Comparison of ENCODE assay signal across 13 cellular contexts in genomic region chr9:10855847-10856246, GRCh38.
DNase-seq lines count a peak whose midpoint lies in the region; ATAC-seq, FAIRE-seq and TF ChIP-seq lines count a peak whose summit lies in the region.
"Had no signal": no experiment of that assay in that cellular context is flagged by ENCODE, and none has a peak within 500 bp of the region (broad histone marks: within the 10 kb centered on the region; RNA-seq: fewer than 3 reads in every experiment).

No MANE protein-coding gene starts in this region.

- no peaks in the 10 kb centered on the region for H4K20me1 ChIP-seq in hepatocyte (ENCODE audit: insufficient read depth, poor library complexity, severe bottlenecking)

- H2AFZ ChIP-seq in hepatocyte, result no peak overlapping the region

- ATAC-seq in GM21526 (IDR thresholded peaks at IDR 0.05; ENCODE audit: low FRiP score, unreplicated experiment), result no peak
- ATAC-seq: heart right ventricle; stimulated activated effector memory CD8-positive, alpha-beta T cell treated with anti-CD3 and anti-CD28 coated beads, Interleukin-12 subunit alpha, Interleukin-12 subunit beta, amount 100 ng/mL, for 72 hours had no signal

- H3K9me3 Mint-ChIP-seq in T-helper 2 cell treated with Interferon-gamma antibody and Interleukin-4, amounts not matched to agents 5 μg/mL and 100 μg/mL, for 36 hours, result peaks cover 51% of the 10 kb centered on the region
- peaks cover 14% of the 10 kb centered on the region for H3K9me3 Mint-ChIP-seq in activated naive CD4-positive, alpha-beta T cell treated with anti-CD3 and anti-CD28 coated beads for 36 hours

- no peak overlapping the region for H3K4me2 ChIP-seq in hepatocyte

- H3K4me1 ChIP-seq in hepatocyte (ENCODE audit: insufficient read depth), result no peaks in the 10 kb centered on the region
- H3K4me1 ChIP-seq: heart right ventricle had no signal

- FAIRE-seq in HTR-8/SVneo (lab: Jason Lieb, UNC), result no peak

- no peak overlapping the region for H3K27ac Mint-ChIP-seq in T-helper 2 cell treated with Interferon-gamma antibody and Interleukin-4, amounts not matched to agents 5 μg/mL and 100 μg/mL, for 36 hours
- no peak overlapping the region for H3K27ac Mint-ChIP-seq in activated naive CD4-positive, alpha-beta T cell treated with anti-CD3 and anti-CD28 coated beads for 36 hours
- H3K27ac Mint-ChIP-seq: activated naive CD8-positive, alpha-beta T cell; stimulated activated effector memory CD8-positive, alpha-beta T cell treated with anti-CD3 and anti-CD28 coated beads, Interleukin-12 subunit alpha, Interleukin-12 subunit beta, amount 100 ng/mL, for 72 hours had no signal

- CTCF ChIA-PET in activated naive CD4-positive, alpha-beta T cell treated with anti-CD3 and anti-CD28 coated beads for 36 hours (lab: Charles Lee), result no interaction called here

- H3K9me2 ChIP-seq in hepatocyte (replicated peaks; ENCODE audit: insufficient read depth), result no peaks in the 10 kb centered on the region

- no peaks in the 10 kb centered on the region for H3K27me3 ChIP-seq in hepatocyte
- H3K27me3 ChIP-seq: heart right ventricle had no signal

- H3K4me1 Mint-ChIP-seq in T-helper 2 cell treated with Interferon-gamma antibody and Interleukin-4, amounts not matched to agents 5 μg/mL and 100 μg/mL, for 36 hours (ENCODE audit: low read depth), result no peaks in the 10 kb centered on the region
- H3K4me1 Mint-ChIP-seq in activated naive CD4-positive, alpha-beta T cell treated with anti-CD3 and anti-CD28 coated beads for 36 hours (ENCODE audit: low read depth), result no peaks in the 10 kb centered on the region
- H3K4me1 Mint-ChIP-seq: stimulated activated effector memory CD8-positive, alpha-beta T cell treated with anti-CD3 and anti-CD28 coated beads, Interleukin-12 subunit alpha, Interleukin-12 subunit beta, amount 100 ng/mL, for 72 hours had no signal

- no peaks in the 10 kb centered on the region for H3K27me3 Mint-ChIP-seq in T-helper 2 cell treated with Interferon-gamma antibody and Interleukin-4, amounts not matched to agents 5 μg/mL and 100 μg/mL, for 36 hours (ENCODE audit: low read depth)
- H3K27me3 Mint-ChIP-seq in activated naive CD4-positive, alpha-beta T cell treated with anti-CD3 and anti-CD28 coated beads for 36 hours (ENCODE audit: low read depth), result no peaks in the 10 kb centered on the region
- H3K27me3 Mint-ChIP-seq: activated naive CD8-positive, alpha-beta T cell had no signal

- H3K36me3 Mint-ChIP-seq in T-helper 2 cell treated with Interferon-gamma antibody and Interleukin-4, amounts not matched to agents 5 μg/mL and 100 μg/mL, for 36 hours (ENCODE audit: low read depth), result no peaks in the 10 kb centered on the region
- no peaks in the 10 kb centered on the region for H3K36me3 Mint-ChIP-seq in activated naive CD4-positive, alpha-beta T cell treated with anti-CD3 and anti-CD28 coated beads for 36 hours (ENCODE audit: low read depth)
- H3K36me3 Mint-ChIP-seq: activated naive CD8-positive, alpha-beta T cell; stimulated activated effector memory CD8-positive, alpha-beta T cell treated with anti-CD3 and anti-CD28 coated beads, Interleukin-12 subunit alpha, Interleukin-12 subunit beta, amount 100 ng/mL, for 72 hours had no signal

- no peak overlapping the region for H3K27ac ChIP-seq in hepatocyte
- H3K27ac ChIP-seq: heart right ventricle had no signal

- 30% methylated on average over 1 of the region's 1 CpG for WGBS in hepatocyte (ENCODE audit: low lambda C conversion rate, missing lambda C conversion rate)

- H3K4me3 Mint-ChIP-seq in T-helper 2 cell treated with Interferon-gamma antibody and Interleukin-4, amounts not matched to agents 5 μg/mL and 100 μg/mL, for 36 hours, result no peak overlapping the region
- no peak overlapping the region for H3K4me3 Mint-ChIP-seq in activated naive CD4-positive, alpha-beta T cell treated with anti-CD3 and anti-CD28 coated beads for 36 hours
- H3K4me3 Mint-ChIP-seq: activated naive CD8-positive, alpha-beta T cell; stimulated activated effector memory CD8-positive, alpha-beta T cell treated with anti-CD3 and anti-CD28 coated beads, Interleukin-12 subunit alpha, Interleukin-12 subunit beta, amount 100 ng/mL, for 72 hours had no signal

- no peak overlapping the region for H3K4me3 ChIP-seq in Jurkat, Clone E6-1 (ENCODE audit: low read length)
- H3K4me3 ChIP-seq in hepatocyte, result no peak overlapping the region
- H3K4me3 ChIP-seq: heart right ventricle had no signal

- no peaks in the 10 kb centered on the region for H3K9me3 ChIP-seq in hepatocyte (ENCODE audit: low read depth)
- H3K9me3 ChIP-seq: heart right ventricle had no signal

- DNase-seq in A172 (ENCODE audit: low spot score), result peak; percentile 14
- peak; percentile 15 for DNase-seq in Jurkat, Clone E6-1 (ENCODE audit: low read depth, low spot score)
- DNase-seq in SK-N-DZ (ENCODE audit: low spot score), result peak; percentile 1
- DNase-seq in hepatocyte (ENCODE audit: low spot score), result peak; percentile 44
- no peak for DNase-seq in T-helper 2 cell treated with Interferon-gamma antibody and Interleukin-4, amounts not matched to agents 5 μg/mL and 100 μg/mL, for 36 hours (ENCODE audit: low spot score)
- no peak for DNase-seq in activated naive CD4-positive, alpha-beta T cell treated with anti-CD3 and anti-CD28 coated beads for 36 hours
- no peak for DNase-seq in HTR-8/SVneo (ENCODE audit: insufficient read length, low spot score)
- DNase-seq: C1 segment of cervical spinal cord, heart right ventricle, T-helper 9 cell had no signal

- TF ChIP-seq CTCF in hepatocyte (IDR thresholded peaks at IDR 0.05; ENCODE audit: poor library complexity), result peak; percentile 69

- H3K36me3 ChIP-seq in hepatocyte (replicated peaks; ENCODE audit: insufficient read depth, low read depth), result no peaks in the 10 kb centered on the region
- H3K36me3 ChIP-seq: heart right ventricle had no signal

- no peaks in the 10 kb centered on the region for H3K79me2 ChIP-seq in hepatocyte

- intact Hi-C loops in activated naive CD4-positive, alpha-beta T cell treated with anti-CD3 and anti-CD28 coated beads for 36 hours (cut with micrococcal nuclease), result no loop called here

Comparison
In these comparisons a context has a peak if more than half of its experiments do, and no peak if none do; other contexts are left out.
1. DNase-seq: peak in A172 (single experiment), Jurkat, Clone E6-1 (single experiment), SK-N-DZ (single experiment) and hepatocyte (single experiment); none in T-helper 2 cell treated with Interferon-gamma antibody and Interleukin-4, amounts not matched to agents 5 μg/mL and 100 μg/mL, for 36 hours (single experiment), activated naive CD4-positive, alpha-beta T cell treated with anti-CD3 and anti-CD28 coated beads for 36 hours (single experiment) and HTR-8/SVneo (single experiment).